Comparison of ENCODE assay signal across 8 cellular contexts in genomic region chr17:18259621-18260331, GRCh38. TPM values are rescaled to one million over a fixed set of nuclear protein-coding genes. Genes with fewer than 3 reads are reported as not detected.
DNase-seq lines count a peak whose midpoint lies in the region; ATAC-seq and TF ChIP-seq lines count a peak whose summit lies in the region.

No MANE protein-coding gene starts in this region.

- peaks cover 4% of the 10 kb centered on the region for H3K36me3 Mint-ChIP-seq in activated naive CD8-positive, alpha-beta T cell treated with anti-CD3 and anti-CD28 coated beads, Interleukin-2, amount 10 ng/mL, durations not matched to agents 7 days and 5 days

- H3K36me3 ChIP-seq in left lung (peaks cover 0 to 42% of the 10 kb centered on the region in 2 donors), upper lobe of right lung (peaks cover 39% of the 10 kb centered on the region)

- DNase-seq in ACHN (peak; percentile 56), left lung (no peak), upper lobe of right lung (no peak), AG20443 (ENCODE audit: low spot score) (no peak), NCI-H774 (lab: John Stamatoyannopoulos, UW) (no peak), islet precursor cell (no peak)
- DNase-seq in activated naive CD8-positive, alpha-beta T cell treated with anti-CD3 and anti-CD28 coated beads, Interleukin-2, amount 10 ng/mL, durations not matched to agents 7 days and 5 days, result no peak

- H3K4me3 ChIP-seq in left lung, result peak overlapping the region; percentile 89 to 94
- H3K4me3 ChIP-seq in upper lobe of right lung, result peak overlapping the region; percentile 86

- POLR2A ChIA-PET in activated naive CD8-positive, alpha-beta T cell treated with anti-CD3 and anti-CD28 coated beads, Interleukin-2, amount 10 ng/mL, durations not matched to agents 7 days and 5 days (lab: Charles Lee), result interaction anchor here (0.7 to 1.6 kb wide), 5 partner anchors 10 to 77 kb away, joined by 3 to 7 read pairs (median 4); partner anchors contain the start of genes SMCR8 and TOP3A

- H3K27ac Mint-ChIP-seq in activated naive CD8-positive, alpha-beta T cell treated with anti-CD3 and anti-CD28 coated beads, Interleukin-2, amount 10 ng/mL, durations not matched to agents 7 days and 5 days, result peak overlapping the region; percentile 87

- H3K27me3 ChIP-seq in left lung, result no peaks in the 10 kb centered on the region
- H3K27me3 ChIP-seq in upper lobe of right lung, result no peaks in the 10 kb centered on the region

- TF ChIP-seq CTCF in left lung (IDR thresholded peaks at IDR 0.05) (no peak), upper lobe of right lung (IDR thresholded peaks at IDR 0.05) (no peak)

- H3K9me3 Mint-ChIP-seq in activated naive CD8-positive, alpha-beta T cell treated with anti-CD3 and anti-CD28 coated beads, Interleukin-2, amount 10 ng/mL, durations not matched to agents 7 days and 5 days, result no peaks in the 10 kb centered on the region

- H3K9me3 ChIP-seq in left lung, result no peaks in the 10 kb centered on the region
- H3K9me3 ChIP-seq in upper lobe of right lung, result no peaks in the 10 kb centered on the region

- H3K4me1 ChIP-seq in left lung, result peaks cover 22 to 48% of the 10 kb centered on the region in 2 donors
- peaks cover 41% of the 10 kb centered on the region for H3K4me1 ChIP-seq in upper lobe of right lung

- H3K4me3 Mint-ChIP-seq in activated naive CD8-positive, alpha-beta T cell treated with anti-CD3 and anti-CD28 coated beads, Interleukin-2, amount 10 ng/mL, durations not matched to agents 7 days and 5 days, result peak overlapping the region; percentile 84

- ATAC-seq in HG02623 (IDR thresholded peaks at IDR 0.05; ENCODE audit: unreplicated experiment), result peak; percentile 3
- ATAC-seq in activated naive CD8-positive, alpha-beta T cell treated with anti-CD3 and anti-CD28 coated beads, Interleukin-2, amount 10 ng/mL, durations not matched to agents 7 days and 5 days (ENCODE audit: low read depth), result no peak
- no peak for ATAC-seq in left lung
- ATAC-seq in upper lobe of right lung, result no peak

- peak overlapping the region; percentile 86 to 88 for H3K27ac ChIP-seq in left lung
- H3K27ac ChIP-seq in upper lobe of right lung, result peak overlapping the region; percentile 93

- intact Hi-C loops in left lung (cut with DNase I) (no loop called here), upper lobe of right lung (cut with DNase I) (no loop called here)

- in situ Hi-C loops in ACHN (cut with HindIII; ENCODE audit: low pct_ligation_motif_present, low pct_unique_long_range_greater_than_20kb, low sequenced_read_pairs), result no loop called here

- H3K4me1 Mint-ChIP-seq in activated naive CD8-positive, alpha-beta T cell treated with anti-CD3 and anti-CD28 coated beads, Interleukin-2, amount 10 ng/mL, durations not matched to agents 7 days and 5 days, result peaks cover 28% of the 10 kb centered on the region

- H3K27me3 Mint-ChIP-seq in activated naive CD8-positive, alpha-beta T cell treated with anti-CD3 and anti-CD28 coated beads, Interleukin-2, amount 10 ng/mL, durations not matched to agents 7 days and 5 days, result no peaks in the 10 kb centered on the region

RNA-seq across cellular contexts. Expression of gene MIEF2, which starts 0.7 kb away (rescaled TPM):
- 10 to 100 TPM; 14.0 to 14.7 TPM for total RNA-seq in activated naive CD8-positive, alpha-beta T cell treated with anti-CD3 and anti-CD28 coated beads, Interleukin-2, amount 10 ng/mL, durations not matched to agents 7 days and 5 days
- total RNA-seq in left lung (10 to 100 TPM in 1 of 2 donors, 1 to 10 TPM in 1; 9.0 to 16.3 TPM), upper lobe of right lung (12.0 TPM)

RNA-seq across cellular contexts. Expression of gene FLII, which starts 1.2 kb away (rescaled TPM):
- 100 to 1,000 TPM; 334 to 354 TPM for total RNA-seq in activated naive CD8-positive, alpha-beta T cell treated with anti-CD3 and anti-CD28 coated beads, Interleukin-2, amount 10 ng/mL, durations not matched to agents 7 days and 5 days
- total RNA-seq in left lung, result 100 to 1,000 TPM; 313 to 381 TPM
- total RNA-seq in upper lobe of right lung, result 295 TPM

RNA-seq across cellular contexts. Expression of gene LLGL1, which starts 34.3 kb away (rescaled TPM):
- 10 to 100 TPM; 21.3 to 21.6 TPM for total RNA-seq in activated naive CD8-positive, alpha-beta T cell treated with anti-CD3 and anti-CD28 coated beads, Interleukin-2, amount 10 ng/mL, durations not matched to agents 7 days and 5 days
- total RNA-seq in left lung (10 to 100 TPM; 14.4 to 17.8 TPM), upper lobe of right lung (11.7 TPM)

RNA-seq across cellular contexts. Expression of gene TOP3A, which starts 55.0 kb away (rescaled TPM):
- total RNA-seq in activated naive CD8-positive, alpha-beta T cell treated with anti-CD3 and anti-CD28 coated beads, Interleukin-2, amount 10 ng/mL, durations not matched to agents 7 days and 5 days, result 10 to 100 TPM; 61.5 to 61.7 TPM
- total RNA-seq in left lung (10 to 100 TPM; 24.7 to 43.8 TPM), upper lobe of right lung (29.5 TPM)

RNA-seq across cellular contexts. Expression of gene SMCR8, which starts 55.3 kb away (rescaled TPM):
- total RNA-seq in activated naive CD8-positive, alpha-beta T cell treated with anti-CD3 and anti-CD28 coated beads, Interleukin-2, amount 10 ng/mL, durations not matched to agents 7 days and 5 days, result 10 to 100 TPM; 34.5 to 35.2 TPM
- total RNA-seq in left lung, result 10 to 100 TPM; 16.7 to 23.4 TPM
- total RNA-seq in upper lobe of right lung, result 25.2 TPM
